In genomic region chr16:78659216-78659615, GRCh38 we compare ENCODE assay signal across 21 cellular contexts.
"Had no signal": no experiment of that assay in that cellular context is flagged by ENCODE, and none has a peak within 500 bp of the region (broad histone marks: within the 10 kb centered on the region; RNA-seq: fewer than 3 reads in every experiment).

No MANE protein-coding gene starts in this region.

- DNase-seq: activated CD4-positive, alpha-beta T cell treated with anti-CD3 and anti-CD28 coated beads, Interleukin-2, amount 50 U/mL, for 1 hour; activated CD8-positive, alpha-beta memory T cell treated with anti-CD3 and anti-CD28 coated beads, Interleukin-2, amount 50 U/mL, for 48 hours; activated effector memory CD4-positive, alpha-beta T cell treated with Interleukin-2 at 50 U/mL for 16 hours; activated naive CD4-positive, alpha-beta T cell treated with anti-CD3 and anti-CD28 coated beads, Interleukin-2, amount 10 ng/mL, durations not matched to agents 7 days and 5 days; activated naive CD8-positive, alpha-beta T cell treated with anti-CD3 and anti-CD28 coated beads, Interleukin-2, amount 50 U/mL, for 24 hours; activated T-cell treated with anti-CD3 and anti-CD28 coated beads, Interleukin-2, amount 50 U/mL, for 48 hours; anterior cingulate cortex; central memory CD4-positive, alpha-beta T cell; dorsolateral prefrontal cortex; foreskin keratinocyte; glutamatergic neuron; lower lobe of right lung; naive thymus-derived CD8-positive, alpha-beta T cell; ovary; psoas muscle; stimulated activated CD4-positive, alpha-beta T cell treated with anti-CD3 and anti-CD28 coated beads, Interleukin-4, amount 100 ng/mL, for 24 hours; testis; upper lobe of right lung had no signal

- ATAC-seq: activated CD4-positive, CD25-positive, alpha-beta regulatory T cell treated with anti-CD3 and anti-CD28 coated beads, Interleukin-2, amount 50 U/mL, for 24 hours; activated naive CD8-positive, alpha-beta T cell treated with anti-CD3 and anti-CD28 coated beads, Interleukin-2, amount 50 U/mL, for 24 hours; foreskin keratinocyte; lower lobe of right lung; naive thymus-derived CD8-positive, alpha-beta T cell; psoas muscle; sciatic nerve; stimulated activated memory B cell treated with anti-CD40 and anti-IgM and Interleukin-4, amounts not matched to agents 10 μg/mL and 1 μg/mL and 100 μg/mL, for 72 hours; upper lobe of right lung had no signal
